12 cellular contexts compared by ENCODE assay signal in genomic region chr7:7352845-7353244, GRCh38.
DNase-seq lines count a peak whose midpoint lies in the region; ATAC-seq and TF ChIP-seq lines count a peak whose summit lies in the region.
"Had no signal": no experiment of that assay in that cellular context is flagged by ENCODE, and none has a peak within 500 bp of the region (broad histone marks: within the 10 kb centered on the region; RNA-seq: fewer than 3 reads in every experiment).

No MANE protein-coding gene starts in this region.

- TF ChIP-seq CTCF in GM12872 (IDR thresholded peaks at IDR 0.05; ENCODE audit: insufficient read depth, low read depth, low read length) (0 out of 3 replicates have a peak, but pooled peaks have one; percentile 6), foreskin keratinocyte (conservative IDR thresholded peaks at IDR 0.05) (peak; percentile 84), omental fat pad (IDR thresholded peaks at IDR 0.05) (no peak), A673 (conservative IDR thresholded peaks at IDR 0.05; ENCODE audit: low read depth, low read length) (no peak)

- H3K4me1 ChIP-seq in foreskin keratinocyte (peaks cover 8% of the 10 kb centered on the region), A673 (ENCODE audit: insufficient read depth, low read length, poor library complexity, severe bottlenecking) (no peaks in the 10 kb centered on the region)
- H3K4me1 ChIP-seq: left lung had no signal

- CTCF ChIA-PET in A673 (lab: Charles Lee), result no interaction called here

- H3K4me3 ChIP-seq in A673 (ENCODE audit: low read depth, low read length, poor library complexity, severe bottlenecking), result no peak overlapping the region
- H3K4me3 ChIP-seq: left lung had no signal

- H3K9me3 ChIP-seq in A673 (ENCODE audit: low read depth, low read length, poor library complexity, severe bottlenecking), result no peaks in the 10 kb centered on the region
- H3K9me3 ChIP-seq: left lung had no signal

- peak; percentile 96 for ATAC-seq in foreskin keratinocyte
- peak; percentile 45 for ATAC-seq in omental fat pad (ENCODE audit: low FRiP score)
- ATAC-seq: left lung had no signal

- DNase-seq in NCI-H526 treated with DMSO at 0.1 percent for 48 hours (lab: John Stamatoyannopoulos, UW) (peak; percentile 11), foreskin keratinocyte (peak; percentile 67 to 83), omental fat pad (ENCODE audit: low spot score) (no peak), D341Med (ENCODE audit: low spot score) (no peak), SK-N-DZ (ENCODE audit: low spot score) (no peak), A673 (ENCODE audit: low spot score) (no peak)
- DNase-seq: activated CD4-positive, alpha-beta T cell treated with anti-CD3 and anti-CD28 coated beads for 1 hour; amniotic stem cell; CD4-positive, alpha-beta T cell; left lung; NCI-H1436 treated with DMSO at 0.1 percent for 48 hours had no signal

- H3K27me3 ChIP-seq in foreskin keratinocyte (no peaks in the 10 kb centered on the region), A673 (replicated peaks; ENCODE audit: insufficient read depth, low read depth, low read length, poor library complexity) (peaks cover 20% of the 10 kb centered on the region)
- H3K27me3 ChIP-seq: left lung had no signal

- intact Hi-C loops in A673 (cut with micrococcal nuclease; ENCODE audit: unreplicated experiment), result no loop called here

- POLR2A ChIA-PET in A673 (lab: Charles Lee; ENCODE audit: low non-redundant PET), result no interaction called here

- no peak overlapping the region for H3K27ac ChIP-seq in foreskin keratinocyte
- H3K27ac ChIP-seq in A673 (ENCODE audit: low read depth, low read length, poor library complexity, severe bottlenecking), result no peak overlapping the region
- H3K27ac ChIP-seq: left lung had no signal

- H3K36me3 ChIP-seq in A673 (ENCODE audit: insufficient read depth, low read length, poor library complexity, severe bottlenecking), result no peaks in the 10 kb centered on the region
- H3K36me3 ChIP-seq: left lung had no signal

- BruUV-seq in A673 (replicated peaks; lab: Mats Ljungman, UMichigan), result no TSS peak

Comparison
In these comparisons a context has a peak if more than half of its experiments do, and no peak if none do; other contexts are left out.
1. CTCF ChIP-seq: peak in GM12872 (single experiment) and foreskin keratinocyte (single experiment); none in omental fat pad (0 of 3) and A673 (single experiment).
2. DNase-seq: peak in NCI-H526 treated with DMSO at 0.1 percent for 48 hours (single experiment) and foreskin keratinocyte (2 of 2); none in omental fat pad (single experiment), D341Med (single experiment), SK-N-DZ (single experiment) and A673 (single experiment).